18 cellular contexts compared by ENCODE assay signal in the genomic region with DNA sequence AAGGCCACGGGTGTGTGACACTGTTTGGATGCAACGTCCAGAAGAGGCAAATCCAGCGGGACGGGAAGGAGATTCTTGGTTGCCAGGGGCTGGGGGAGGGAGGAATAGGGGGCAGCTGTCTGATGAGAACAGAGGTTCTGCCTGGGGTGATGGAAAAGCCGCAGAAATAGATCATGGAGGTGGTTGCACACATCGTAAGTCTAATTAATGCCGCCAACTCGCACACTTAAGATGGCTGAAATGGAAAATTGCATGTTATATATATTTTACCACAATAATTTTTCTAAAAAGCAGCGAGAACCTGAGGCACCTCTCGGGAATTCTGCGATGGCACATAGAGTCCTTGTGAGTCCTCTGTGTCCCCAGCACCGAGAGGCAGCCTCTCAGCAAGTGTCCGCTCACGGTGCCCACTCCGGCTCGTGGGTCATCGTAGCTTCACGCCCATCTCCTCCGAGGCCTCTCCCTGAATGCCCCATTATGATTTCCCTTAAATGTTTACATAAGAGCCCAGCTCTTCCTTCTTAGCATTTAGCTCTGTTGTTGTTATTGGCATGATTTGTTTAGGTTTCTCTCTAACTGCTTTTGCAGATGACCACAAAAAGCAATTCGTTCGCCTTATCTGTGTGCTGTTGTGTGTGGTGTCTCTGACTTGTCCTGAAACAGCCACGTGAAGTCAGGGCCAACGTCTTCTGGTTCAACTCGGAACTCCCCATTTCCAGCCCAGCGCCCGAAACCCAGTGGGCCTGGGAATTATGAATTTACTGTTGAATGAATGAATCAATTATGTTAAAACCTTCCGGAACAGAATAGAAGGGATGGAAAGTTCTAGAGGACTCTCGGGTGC. TPM values are rescaled to one million over a fixed set of nuclear protein-coding genes. Genes with fewer than 3 reads are reported as not detected.
DNase-seq lines count a peak whose midpoint lies in the region; ATAC-seq and TF ChIP-seq lines count a peak whose summit lies in the region.
"Had no signal": no experiment of that assay in that cellular context is flagged by ENCODE, and none has a peak within 500 bp of the region (broad histone marks: within the 10 kb centered on the region; RNA-seq: fewer than 3 reads in every experiment).

No MANE protein-coding gene starts in this region.

- peak overlapping the region; percentile 8 for H3K27ac Mint-ChIP-seq in neural progenitor cell
- no peak overlapping the region for H3K27ac Mint-ChIP-seq in natural killer cell treated with Interleukin-12 subunit alpha and Interleukin-12 subunit beta and Interleukin-15 and Interleukin-18, amount 100 ng/mL, for 72 hours
- H3K27ac Mint-ChIP-seq: activated CD4-positive, alpha-beta T cell treated with anti-CD3 and anti-CD28 coated beads, Interleukin-2, amount 10 ng/mL, durations not matched to agents 7 days and 5 days; activated naive CD4-positive, alpha-beta T cell treated with anti-CD3 and anti-CD28 coated beads, Interleukin-2, amount 50 U/mL, for 24 hours; immature natural killer cell; stimulated activated naive CD8-positive, alpha-beta T cell treated with anti-CD3 and anti-CD28 coated beads, Interleukin-15, amount 100 ng/mL, for 72 hours had no signal

- no peak for TF ChIP-seq POLR2A in tibial nerve (IDR thresholded peaks at IDR 0.05)

- H3K9me3 Mint-ChIP-seq in neural progenitor cell = no peaks in the 10 kb centered on the region
- no peaks in the 10 kb centered on the region for H3K9me3 Mint-ChIP-seq in natural killer cell treated with Interleukin-12 subunit alpha and Interleukin-12 subunit beta and Interleukin-15 and Interleukin-18, amount 100 ng/mL, for 72 hours
- H3K9me3 Mint-ChIP-seq: activated CD4-positive, alpha-beta T cell treated with anti-CD3 and anti-CD28 coated beads, Interleukin-2, amount 10 ng/mL, durations not matched to agents 7 days and 5 days; activated naive CD4-positive, alpha-beta T cell treated with anti-CD3 and anti-CD28 coated beads, Interleukin-2, amount 50 U/mL, for 24 hours; immature natural killer cell; stimulated activated naive CD8-positive, alpha-beta T cell treated with anti-CD3 and anti-CD28 coated beads, Interleukin-15, amount 100 ng/mL, for 72 hours had no signal

- no peak overlapping the region for H3K4me3 Mint-ChIP-seq in neural progenitor cell
- no peak overlapping the region for H3K4me3 Mint-ChIP-seq in natural killer cell treated with Interleukin-12 subunit alpha and Interleukin-12 subunit beta and Interleukin-15 and Interleukin-18, amount 100 ng/mL, for 72 hours
- H3K4me3 Mint-ChIP-seq: activated CD4-positive, alpha-beta T cell treated with anti-CD3 and anti-CD28 coated beads, Interleukin-2, amount 10 ng/mL, durations not matched to agents 7 days and 5 days; activated naive CD4-positive, alpha-beta T cell treated with anti-CD3 and anti-CD28 coated beads, Interleukin-2, amount 50 U/mL, for 24 hours; immature natural killer cell; stimulated activated naive CD8-positive, alpha-beta T cell treated with anti-CD3 and anti-CD28 coated beads, Interleukin-15, amount 100 ng/mL, for 72 hours had no signal

- no peaks in the 10 kb centered on the region for H3K27me3 ChIP-seq in ascending aorta
- peaks cover 2% of the 10 kb centered on the region for H3K27me3 ChIP-seq in fibroblast of lung (ENCODE audit: control insufficient read depth, insufficient read depth, low read length)
- H3K27me3 ChIP-seq in neural progenitor cell = no peaks in the 10 kb centered on the region
- H3K27me3 ChIP-seq in tibial nerve = no peaks in the 10 kb centered on the region

- H3K4me3 ChIP-seq in ascending aorta (no peak overlapping the region), fibroblast of lung (replicated peaks in 1 of 4; ENCODE audit: control extremely low read depth in 1 of 4, insufficient read depth in 1 of 4, low read depth in 3 of 4, low read length in 4 of 4) (no peak overlapping the region), neural progenitor cell (no peak overlapping the region), tibial nerve (peak overlapping the region in 1 of 4 donors; percentile 1)

- no peak for TF ChIP-seq EP300 in tibial nerve (IDR thresholded peaks at IDR 0.05)

- 43 to 45% methylated on average over 28 of the region's 28 CpGs for WGBS in tibial nerve, 2 donors

- H3K27ac ChIP-seq in ascending aorta (peak overlapping the region; percentile 60 to 78), fibroblast of lung (ENCODE audit: insufficient read depth, low read length) (peak overlapping the region; percentile 13), neural progenitor cell (no peak overlapping the region), tibial nerve (peak overlapping the region; percentile 37 to 82 (median 60))

- no peak for ATAC-seq in GM18909 (IDR thresholded peaks at IDR 0.05; ENCODE audit: poor library complexity, unreplicated experiment)
- ATAC-seq in HG03095 (IDR thresholded peaks at IDR 0.05; ENCODE audit: unreplicated experiment) = no peak
- ATAC-seq in natural killer cell treated with Interleukin-12 subunit alpha and Interleukin-12 subunit beta and Interleukin-15 and Interleukin-18, amount 100 ng/mL, for 72 hours = no peak
- ATAC-seq: stimulated activated naive CD8-positive, alpha-beta T cell treated with anti-CD3 and anti-CD28 coated beads, Interleukin-15, amount 100 ng/mL, for 72 hours had no signal

- no peak for DNase-seq in ascending aorta (ENCODE audit: low spot score in 2 of 2)
- DNase-seq in fibroblast of lung (ENCODE audit: low read depth in 2 of 2) = peak; percentile 19 to 31
- no peak for DNase-seq in neural progenitor cell (ENCODE audit: low spot score)
- no peak for DNase-seq in tibial nerve (ENCODE audit: low spot score in 2 of 2)
- DNase-seq in NCI-H82 (lab: John Stamatoyannopoulos, UW) = no peak
- no peak for DNase-seq in natural killer cell treated with Interleukin-12 subunit alpha and Interleukin-12 subunit beta and Interleukin-15 and Interleukin-18, amount 100 ng/mL, for 72 hours (ENCODE audit: low spot score)
- DNase-seq: activated CD4-positive, alpha-beta T cell treated with anti-CD3 and anti-CD28 coated beads, Interleukin-2, amount 10 ng/mL, durations not matched to agents 7 days and 5 days; BE2C; immature natural killer cell; KG1; NCI-H1417 treated with DMSO at 0.1 percent for 48 hours; NCI-H226; stimulated activated naive CD8-positive, alpha-beta T cell treated with anti-CD3 and anti-CD28 coated beads, Interleukin-15, amount 100 ng/mL, for 72 hours had no signal

- peaks cover 17% of the 10 kb centered on the region for H3K4me1 Mint-ChIP-seq in neural progenitor cell
- H3K4me1 Mint-ChIP-seq in natural killer cell treated with Interleukin-12 subunit alpha and Interleukin-12 subunit beta and Interleukin-15 and Interleukin-18, amount 100 ng/mL, for 72 hours (ENCODE audit: low read depth in 2 of 2) = no peaks in the 10 kb centered on the region
- H3K4me1 Mint-ChIP-seq: activated CD4-positive, alpha-beta T cell treated with anti-CD3 and anti-CD28 coated beads, Interleukin-2, amount 10 ng/mL, durations not matched to agents 7 days and 5 days; activated naive CD4-positive, alpha-beta T cell treated with anti-CD3 and anti-CD28 coated beads, Interleukin-2, amount 50 U/mL, for 24 hours; immature natural killer cell; stimulated activated naive CD8-positive, alpha-beta T cell treated with anti-CD3 and anti-CD28 coated beads, Interleukin-15, amount 100 ng/mL, for 72 hours had no signal

- intact Hi-C loops in ascending aorta (cut with DNase I) = no loop called here

- H2AFZ ChIP-seq in fibroblast of lung (ENCODE audit: low read length) (no peak overlapping the region), neural progenitor cell (replicated peaks) (no peak overlapping the region)

- peaks cover 24% of the 10 kb centered on the region for H3K27me3 Mint-ChIP-seq in neural progenitor cell (ENCODE audit: insufficient read depth, low read depth)
- peaks cover 4 to 18% of the 10 kb centered on the region in 2 donors for H3K27me3 Mint-ChIP-seq in natural killer cell treated with Interleukin-12 subunit alpha and Interleukin-12 subunit beta and Interleukin-15 and Interleukin-18, amount 100 ng/mL, for 72 hours
- H3K27me3 Mint-ChIP-seq: activated CD4-positive, alpha-beta T cell treated with anti-CD3 and anti-CD28 coated beads, Interleukin-2, amount 10 ng/mL, durations not matched to agents 7 days and 5 days had no signal

- no peaks in the 10 kb centered on the region for H3K79me2 ChIP-seq in fibroblast of lung (ENCODE audit: control insufficient read depth, insufficient read depth, low read length)
- H3K79me2 ChIP-seq in neural progenitor cell (ENCODE audit: low read depth) = no peaks in the 10 kb centered on the region

- no peaks in the 10 kb centered on the region for H3K36me3 Mint-ChIP-seq in neural progenitor cell
- H3K36me3 Mint-ChIP-seq in natural killer cell treated with Interleukin-12 subunit alpha and Interleukin-12 subunit beta and Interleukin-15 and Interleukin-18, amount 100 ng/mL, for 72 hours = no peaks in the 10 kb centered on the region
- H3K36me3 Mint-ChIP-seq: activated naive CD4-positive, alpha-beta T cell treated with anti-CD3 and anti-CD28 coated beads, Interleukin-2, amount 50 U/mL, for 24 hours; immature natural killer cell had no signal

- H4K20me1 ChIP-seq in fibroblast of lung (ENCODE audit: control insufficient read depth, extremely low read depth, insufficient read depth, low read length) (no peaks in the 10 kb centered on the region), neural progenitor cell (ENCODE audit: low read depth) (no peaks in the 10 kb centered on the region)

- H3K4me2 ChIP-seq in fibroblast of lung (ENCODE audit: extremely low read depth, insufficient read depth, low read length) (no peak overlapping the region), neural progenitor cell (no peak overlapping the region)

- H3K9me3 ChIP-seq in ascending aorta = no peaks in the 10 kb centered on the region
- no peaks in the 10 kb centered on the region for H3K9me3 ChIP-seq in fibroblast of lung (ENCODE audit: control insufficient read depth, insufficient read depth, low read depth, low read length)
- no peaks in the 10 kb centered on the region for H3K9me3 ChIP-seq in neural progenitor cell (ENCODE audit: low read depth)
- H3K9me3 ChIP-seq in tibial nerve = no peaks in the 10 kb centered on the region
- H3K9me3 ChIP-seq: BE2C had no signal

- no peaks in the 10 kb centered on the region for H3K36me3 ChIP-seq in ascending aorta
- H3K36me3 ChIP-seq in fibroblast of lung (ENCODE audit: control insufficient read depth, insufficient read depth, low read length) = no peaks in the 10 kb centered on the region
- H3K36me3 ChIP-seq in neural progenitor cell = no peaks in the 10 kb centered on the region
- H3K36me3 ChIP-seq in tibial nerve = no peaks in the 10 kb centered on the region
- H3K36me3 ChIP-seq: BE2C had no signal

- no peak for TF ChIP-seq CTCF in ascending aorta (IDR thresholded peaks at IDR 0.05)
- no peak for TF ChIP-seq CTCF in fibroblast of lung (conservative IDR thresholded peaks at IDR 0.05 in 1 of 2, IDR thresholded peaks at IDR 0.05 in 1 of 2; ENCODE audit: low read depth in 1 of 2, low read length in 2 of 2)
- no peak for TF ChIP-seq CTCF in neural progenitor cell (IDR thresholded peaks at IDR 0.05)
- no peak for TF ChIP-seq CTCF in tibial nerve (IDR thresholded peaks at IDR 0.05)

- H3K4me1 ChIP-seq in ascending aorta (peaks cover 0 to 7% of the 10 kb centered on the region in 2 donors), fibroblast of lung (ENCODE audit: control insufficient read depth, extremely low read depth, insufficient read depth, low read length) (peaks cover 3% of the 10 kb centered on the region), neural progenitor cell (peaks cover 8% of the 10 kb centered on the region), tibial nerve (peaks cover 0 to 39% (median 4%) of the 10 kb centered on the region in 4 donors)
- H3K4me1 ChIP-seq: BE2C had no signal

- H3K9ac ChIP-seq in fibroblast of lung (ENCODE audit: insufficient read depth, low read length) (no peak overlapping the region), neural progenitor cell (no peak overlapping the region)

- H3F3A ChIP-seq in neural progenitor cell (ENCODE audit: low read depth) = no peaks in the 10 kb centered on the region

RNA-seq across cellular contexts. Expression of gene WFDC1, which starts 7.7 kb away (rescaled TPM):
- 126 TPM for total RNA-seq in ascending aorta
- 3.1 and 34.0 TPM in 2 replicates for total RNA-seq in fibroblast of lung
- polyA plus RNA-seq in fibroblast of lung = 4.7 and 32.1 TPM in 2 replicates
- polyA plus RNA-seq in fibroblast of lung (2012) = 5.8 and 38.4 TPM in 2 replicates
- polyA minus RNA-seq in fibroblast of lung (ENCODE audit: low replicate concordance) = 0.63 and 25.3 TPM in 2 replicates
- not detected in 2 replicates for total RNA-seq in neural progenitor cell (ENCODE audit: low replicate concordance)
- total RNA-seq in tibial nerve = 1 to 10 TPM; 3.5 to 4.6 (median 4.2) TPM
- total RNA-seq in natural killer cell treated with Interleukin-12 subunit alpha and Interleukin-12 subunit beta and Interleukin-15 and Interleukin-18, amount 100 ng/mL, for 72 hours = not detected
- total RNA-seq: activated CD4-positive, alpha-beta T cell treated with anti-CD3 and anti-CD28 coated beads, Interleukin-2, amount 10 ng/mL, durations not matched to agents 7 days and 5 days; bronchial epithelial cell; glomerular endothelial cell had no signal
- polyA plus RNA-seq: immature natural killer cell had no signal

Comparison
In these comparisons a context has a peak if more than half of its experiments do, and no peak if none do; other contexts are left out.
1. DNase-seq: peak in fibroblast of lung (2 of 2); none in ascending aorta (0 of 2), neural progenitor cell (single experiment), tibial nerve (0 of 2), NCI-H82 (single experiment) and natural killer cell treated with Interleukin-12 subunit alpha and Interleukin-12 subunit beta and Interleukin-15 and Interleukin-18, amount 100 ng/mL, for 72 hours (single experiment).